ENCODE assay signal across 12 cellular contexts in genomic region chr13:94706854-94707399, GRCh38. TPM values are rescaled to one million over a fixed set of nuclear protein-coding genes. Genes with fewer than 3 reads are reported as not detected.
DNase-seq lines count a peak whose midpoint lies in the region.
"Had no signal": no experiment of that assay in that cellular context is flagged by ENCODE, and none has a peak within 500 bp of the region (broad histone marks: within the 10 kb centered on the region; RNA-seq: fewer than 3 reads in every experiment).

No MANE protein-coding gene starts in this region.

- intact Hi-C loops in cardiac septum (cut with DNase I): no loop called here

- peaks cover 91% of the 10 kb centered on the region for H3K27me3 Mint-ChIP-seq in T-helper 1 cell treated with Interleukin-12 subunit alpha and Interleukin-12 subunit beta and Interleukin-4 antibody, amounts not matched to agents 30 μg/mL and 1 μg/mL, for 36 hours (ENCODE audit: low read depth)
- H3K27me3 Mint-ChIP-seq in activated naive CD8-positive, alpha-beta T cell treated with anti-CD3 and anti-CD28 coated beads for 36 hours: peaks cover 91% of the 10 kb centered on the region
- peaks cover 94% of the 10 kb centered on the region for H3K27me3 Mint-ChIP-seq in activated naive CD4-positive, alpha-beta T cell treated with anti-CD3 and anti-CD28 coated beads, Interleukin-2, amount 10 ng/mL, durations not matched to agents 7 days and 5 days

- peaks cover 5% of the 10 kb centered on the region for H3K36me3 Mint-ChIP-seq in T-helper 1 cell treated with Interleukin-12 subunit alpha and Interleukin-12 subunit beta and Interleukin-4 antibody, amounts not matched to agents 30 μg/mL and 1 μg/mL, for 36 hours (ENCODE audit: low read depth)
- peaks cover 2% of the 10 kb centered on the region for H3K36me3 Mint-ChIP-seq in activated naive CD8-positive, alpha-beta T cell treated with anti-CD3 and anti-CD28 coated beads for 36 hours
- peaks cover 4% of the 10 kb centered on the region for H3K36me3 Mint-ChIP-seq in activated naive CD4-positive, alpha-beta T cell treated with anti-CD3 and anti-CD28 coated beads, Interleukin-2, amount 10 ng/mL, durations not matched to agents 7 days and 5 days

- H3K4me3 Mint-ChIP-seq in T-helper 1 cell treated with Interleukin-12 subunit alpha and Interleukin-12 subunit beta and Interleukin-4 antibody, amounts not matched to agents 30 μg/mL and 1 μg/mL, for 36 hours: no peak overlapping the region
- H3K4me3 Mint-ChIP-seq in activated naive CD8-positive, alpha-beta T cell treated with anti-CD3 and anti-CD28 coated beads for 36 hours: no peak overlapping the region
- no peak overlapping the region for H3K4me3 Mint-ChIP-seq in activated naive CD4-positive, alpha-beta T cell treated with anti-CD3 and anti-CD28 coated beads, Interleukin-2, amount 10 ng/mL, durations not matched to agents 7 days and 5 days
- H3K4me3 Mint-ChIP-seq: memory B cell had no signal

- CTCF ChIA-PET in activated naive CD4-positive, alpha-beta T cell treated with anti-CD3 and anti-CD28 coated beads, Interleukin-2, amount 10 ng/mL, durations not matched to agents 7 days and 5 days (lab: Charles Lee): no interaction called here

- H3K9me3 Mint-ChIP-seq in T-helper 1 cell treated with Interleukin-12 subunit alpha and Interleukin-12 subunit beta and Interleukin-4 antibody, amounts not matched to agents 30 μg/mL and 1 μg/mL, for 36 hours: peaks cover 4% of the 10 kb centered on the region
- H3K9me3 Mint-ChIP-seq in activated naive CD8-positive, alpha-beta T cell treated with anti-CD3 and anti-CD28 coated beads for 36 hours: peaks cover 10% of the 10 kb centered on the region
- H3K9me3 Mint-ChIP-seq in activated naive CD4-positive, alpha-beta T cell treated with anti-CD3 and anti-CD28 coated beads, Interleukin-2, amount 10 ng/mL, durations not matched to agents 7 days and 5 days: no peaks in the 10 kb centered on the region

- peak overlapping the region; percentile 44 for H3K4me3 ChIP-seq in iPS-11a (ENCODE audit: low read depth, low read length)

- peak overlapping the region; percentile 27 for H3K27ac ChIP-seq in angular gyrus (ENCODE audit: low read depth, low read length)
- peak overlapping the region; percentile 77 for H3K27ac ChIP-seq in substantia nigra (ENCODE audit: low read depth, low read length, poor library complexity, severe bottlenecking)
- H3K27ac ChIP-seq: skin epidermis had no signal

- peaks cover 19% of the 10 kb centered on the region for H3K4me1 Mint-ChIP-seq in T-helper 1 cell treated with Interleukin-12 subunit alpha and Interleukin-12 subunit beta and Interleukin-4 antibody, amounts not matched to agents 30 μg/mL and 1 μg/mL, for 36 hours (ENCODE audit: low read depth)
- H3K4me1 Mint-ChIP-seq in activated naive CD8-positive, alpha-beta T cell treated with anti-CD3 and anti-CD28 coated beads for 36 hours: peaks cover 17% of the 10 kb centered on the region
- peaks cover 17% of the 10 kb centered on the region for H3K4me1 Mint-ChIP-seq in activated naive CD4-positive, alpha-beta T cell treated with anti-CD3 and anti-CD28 coated beads, Interleukin-2, amount 10 ng/mL, durations not matched to agents 7 days and 5 days

- H3K27ac Mint-ChIP-seq in T-helper 1 cell treated with Interleukin-12 subunit alpha and Interleukin-12 subunit beta and Interleukin-4 antibody, amounts not matched to agents 30 μg/mL and 1 μg/mL, for 36 hours: peak overlapping the region; percentile 32
- no peak overlapping the region for H3K27ac Mint-ChIP-seq in activated naive CD8-positive, alpha-beta T cell treated with anti-CD3 and anti-CD28 coated beads for 36 hours
- H3K27ac Mint-ChIP-seq in activated naive CD4-positive, alpha-beta T cell treated with anti-CD3 and anti-CD28 coated beads, Interleukin-2, amount 10 ng/mL, durations not matched to agents 7 days and 5 days: no peak overlapping the region
- H3K27ac Mint-ChIP-seq: memory B cell had no signal

- no peak for DNase-seq in T-helper 1 cell
- peak in 39 of 49 donors; percentile 3 to 71 (median 31) for DNase-seq in substantia nigra (lab: John Stamatoyannopoulos, UW)
- DNase-seq in cardiac septum (ENCODE audit: low spot score): no peak
- DNase-seq in activated naive CD8-positive, alpha-beta T cell treated with anti-CD3 and anti-CD28 coated beads for 36 hours: no peak
- DNase-seq in activated naive CD4-positive, alpha-beta T cell treated with anti-CD3 and anti-CD28 coated beads, Interleukin-2, amount 10 ng/mL, durations not matched to agents 7 days and 5 days: no peak
- DNase-seq: NCI-H2029 treated with DMSO at 0.1 percent for 48 hours had no signal

RNA-seq across cellular contexts. Expression of gene SOX21, which starts 5.4 kb away (rescaled TPM):
- not detected for total RNA-seq in cardiac septum
- not detected for total RNA-seq in activated naive CD8-positive, alpha-beta T cell treated with anti-CD3 and anti-CD28 coated beads for 36 hours
- total RNA-seq: HT-29 had no signal

Comparison
In these comparisons a context has a peak if more than half of its experiments do, and no peak if none do; other contexts are left out.
1. DNase-seq: peak in substantia nigra (39 of 49); none in T-helper 1 cell (0 of 5), cardiac septum (single experiment), activated naive CD8-positive, alpha-beta T cell treated with anti-CD3 and anti-CD28 coated beads for 36 hours (single experiment) and activated naive CD4-positive, alpha-beta T cell treated with anti-CD3 and anti-CD28 coated beads, Interleukin-2, amount 10 ng/mL, durations not matched to agents 7 days and 5 days (single experiment).